In the genomic region with DNA sequence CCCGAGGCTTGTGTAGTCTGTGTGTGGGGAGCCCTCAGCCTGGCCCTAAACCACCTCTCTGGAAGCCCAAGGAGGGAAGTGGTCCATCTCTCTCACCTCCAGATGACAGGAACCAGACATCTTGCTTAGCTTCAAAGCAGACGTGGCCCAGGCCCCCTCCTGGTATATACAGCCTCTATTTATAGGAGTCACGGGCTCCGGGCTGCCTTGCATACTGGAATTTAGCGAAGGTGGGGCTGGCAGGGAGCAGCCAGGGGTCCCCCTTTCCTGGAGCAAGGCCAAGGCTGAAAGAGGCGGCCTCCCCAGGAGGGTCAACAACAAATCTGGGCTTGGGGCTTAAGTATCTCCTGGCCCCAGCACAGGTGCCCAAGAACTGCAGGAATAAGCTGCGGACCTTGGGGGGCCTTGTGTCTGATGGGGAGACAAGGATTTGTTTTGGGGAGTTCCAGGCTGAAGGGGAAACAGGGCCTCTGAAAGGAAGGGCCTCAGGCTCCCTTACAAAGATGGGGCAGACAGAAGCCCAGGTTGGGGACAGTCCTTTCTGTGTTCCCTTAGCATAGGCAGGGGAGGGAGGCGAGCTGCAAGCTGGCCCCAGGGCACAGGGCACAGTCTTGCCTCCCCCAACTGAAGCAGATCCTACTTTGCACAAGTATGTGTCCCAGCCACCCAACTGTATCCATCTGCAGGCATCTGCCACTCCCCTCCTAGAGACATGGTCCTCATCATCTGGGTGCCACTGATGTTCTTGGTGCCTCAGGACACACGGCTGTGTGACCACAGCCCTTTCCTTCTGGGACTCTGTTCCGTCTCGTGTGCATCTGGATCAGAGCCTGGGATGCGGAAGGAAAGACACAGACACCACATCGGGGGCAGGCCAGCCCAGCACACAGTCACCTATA, we compare ENCODE assay signal across 13 cellular contexts. TPM values are rescaled to one million over a fixed set of nuclear protein-coding genes. Genes with fewer than 3 reads are reported as not detected.
DNase-seq lines count a peak whose midpoint lies in the region; ATAC-seq and TF ChIP-seq lines count a peak whose summit lies in the region.
"Had no signal": no experiment of that assay in that cellular context is flagged by ENCODE, and none has a peak within 500 bp of the region (broad histone marks: within the 10 kb centered on the region; RNA-seq: fewer than 3 reads in every experiment).

No MANE protein-coding gene starts in this region.

- no peaks in the 10 kb centered on the region for H3K9me3 ChIP-seq in ascending aorta
- H3K9me3 ChIP-seq in right atrium auricular region, result no peaks in the 10 kb centered on the region
- no peaks in the 10 kb centered on the region for H3K9me3 ChIP-seq in skeletal muscle tissue (ENCODE audit: control insufficient read depth in 3 of 3, low read length in 3 of 3)

- TF ChIP-seq CTCF in ascending aorta (IDR thresholded peaks at IDR 0.05) (no peak), right atrium auricular region (IDR thresholded peaks at IDR 0.05) (no peak)

- peaks cover 6 to 16% of the 10 kb centered on the region in 2 donors for H3K36me3 ChIP-seq in ascending aorta
- peaks cover 21% of the 10 kb centered on the region for H3K36me3 ChIP-seq in right atrium auricular region
- H3K36me3 ChIP-seq in skeletal muscle tissue (ENCODE audit: control insufficient read depth in 3 of 3, insufficient read depth in 3 of 3, low read length in 3 of 3), result peaks cover 26 to 43% (median 35%) of the 10 kb centered on the region in 3 donors

- peaks cover 17 to 55% of the 10 kb centered on the region in 2 donors for H3K4me1 ChIP-seq in ascending aorta
- peaks cover 0 to 79% of the 10 kb centered on the region in 2 donors for H3K4me1 ChIP-seq in right atrium auricular region
- peaks cover 67 to 86% (median 84%) of the 10 kb centered on the region in 3 donors for H3K4me1 ChIP-seq in skeletal muscle tissue (ENCODE audit: control insufficient read depth in 3 of 3, insufficient read depth in 3 of 3, low read length in 3 of 3)

- ATAC-seq in GM19467 (IDR thresholded peaks at IDR 0.05; ENCODE audit: unreplicated experiment) (no peak), GM19328 (IDR thresholded peaks at IDR 0.05; ENCODE audit: unreplicated experiment) (no peak)

- H3K9ac ChIP-seq in skeletal muscle tissue (ENCODE audit: low read depth in 1 of 3, low read length in 3 of 3), result peak overlapping the region in 2 of 3 donors; percentile 17 to 45
- H3K9ac ChIP-seq: KMS-11 had no signal

- H3K27me3 ChIP-seq in ascending aorta (no peaks in the 10 kb centered on the region), right atrium auricular region (no peaks in the 10 kb centered on the region), skeletal muscle tissue (ENCODE audit: control insufficient read depth in 3 of 3, insufficient read depth in 3 of 3, low read length in 3 of 3) (no peaks in the 10 kb centered on the region)

- DNase-seq in ELF-1 (ENCODE audit: low read depth, low spot score), result peak; percentile 50
- DNase-seq in ascending aorta (ENCODE audit: low spot score in 2 of 2), result no peak
- no peak for DNase-seq in right atrium auricular region (ENCODE audit: low spot score)
- DNase-seq in NCI-H1930 (lab: John Stamatoyannopoulos, UW), result no peak
- DNase-seq in DMS79 (lab: John Stamatoyannopoulos, UW), result no peak
- DNase-seq: activated gamma-delta T cell, immature natural killer cell, NCI-H2107 had no signal

- H3K4me3 ChIP-seq in ascending aorta (no peak overlapping the region), right atrium auricular region (no peak overlapping the region), skeletal muscle tissue (ENCODE audit: low read length in 3 of 3) (no peak overlapping the region)

- intact Hi-C loops in ascending aorta (cut with DNase I), result no loop called here

- H3K27ac ChIP-seq in ascending aorta (peak overlapping the region; percentile 72 to 83), right atrium auricular region (peak overlapping the region; percentile 84 to 93), skeletal muscle tissue (ENCODE audit: low read depth, low read length) (peak overlapping the region; percentile 86)
- H3K27ac ChIP-seq: C4-2B, KMS-11 had no signal

RNA-seq across cellular contexts. Expression of gene ZCCHC24, which starts 11.9 kb away (rescaled TPM):
- total RNA-seq in ascending aorta (180 TPM), right atrium auricular region (10 to 100 TPM; 45.6 to 85.9 TPM), skeletal muscle tissue (20.9 TPM)
